Comparison of ENCODE assay signal across 13 cellular contexts in genomic region chr4:139902328-139903217, GRCh38.
DNase-seq lines count a peak whose midpoint lies in the region; ATAC-seq, FAIRE-seq and TF ChIP-seq lines count a peak whose summit lies in the region.
"Had no signal": no experiment of that assay in that cellular context is flagged by ENCODE, and none has a peak within 500 bp of the region (broad histone marks: within the 10 kb centered on the region; RNA-seq: fewer than 3 reads in every experiment).

No MANE protein-coding gene starts in this region.

- H3K27ac Mint-ChIP-seq in astrocyte (ENCODE audit: unreplicated experiment): no peak overlapping the region
- H3K27ac Mint-ChIP-seq: activated naive CD4-positive, alpha-beta T cell treated with anti-CD3 and anti-CD28 coated beads, Interleukin-2, amount 10 ng/mL, durations not matched to agents 7 days and 5 days had no signal

- CTCF ChIA-PET in HEK293 (lab: Yijun Ruan, JAX): no interaction called here

- no peak for TF ChIP-seq POLR2A in stomach (IDR thresholded peaks at IDR 0.05)

- POLR2A ChIA-PET in HEK293 (lab: Yijun Ruan, JAX): no interaction called here

- no peaks in the 10 kb centered on the region for H4K20me1 ChIP-seq in astrocyte (ENCODE audit: insufficient read depth, low read length)

- H3K9ac ChIP-seq in astrocyte (ENCODE audit: low read length): peak overlapping the region; percentile 38

- ATAC-seq in left lung: peak; percentile 10
- ATAC-seq in GM18498 (IDR thresholded peaks at IDR 0.05; ENCODE audit: unreplicated experiment): no peak

- in situ Hi-C loops in GM13977 (cut with MboI; ENCODE audit: low pct_unique_long_range_greater_than_20kb, low sequenced_read_pairs, unreplicated experiment): no loop called here

- H3K4me3 ChIP-seq in HEK293 (ENCODE audit: low read depth, low read length) (no peak overlapping the region), astrocyte (ENCODE audit: insufficient read depth, low read depth, low read length) (peak overlapping the region; percentile 13), left lung (peak overlapping the region in 1 of 2 donors; percentile 16), stomach (peak overlapping the region; percentile 24 to 46 (median 36))

- no peak for FAIRE-seq in astrocyte (lab: Jason Lieb, UNC)

- no peak overlapping the region for H3K27ac ChIP-seq in HEK293 (ENCODE audit: extremely low read depth, low read depth, low read length)
- no peak overlapping the region for H3K27ac ChIP-seq in astrocyte (ENCODE audit: low read depth, low read length)
- peak overlapping the region; percentile 65 to 66 for H3K27ac ChIP-seq in left lung
- H3K27ac ChIP-seq in stomach: peak overlapping the region; percentile 35 to 68 (median 59)
- H3K27ac ChIP-seq: right lobe of liver had no signal

- H3K4me1 Mint-ChIP-seq in astrocyte (ENCODE audit: low read depth, unreplicated experiment): peaks cover 20% of the 10 kb centered on the region

- no peak for TF ChIP-seq EP300 in stomach (IDR thresholded peaks at IDR 0.05)

- H3K27me3 ChIP-seq in astrocyte (ENCODE audit: insufficient read depth, low read length): no peaks in the 10 kb centered on the region
- H3K27me3 ChIP-seq in left lung: no peaks in the 10 kb centered on the region
- no peaks in the 10 kb centered on the region for H3K27me3 ChIP-seq in stomach
- H3K27me3 ChIP-seq: right lobe of liver had no signal

- TF ChIP-seq CTCF in HEK293 (tag by site-specific recombination; IDR thresholded peaks at IDR 0.05) (no peak), astrocyte (IDR thresholded peaks at IDR 0.05; ENCODE audit: insufficient read depth, low read depth, low read length) (no peak), left lung (IDR thresholded peaks at IDR 0.05) (no peak), stomach (IDR thresholded peaks at IDR 0.05) (no peak), GM13977 (IDR thresholded peaks at IDR 0.05; ENCODE audit: extremely low read depth, insufficient read depth, missing control alignments) (no peak)

- H3K4me1 ChIP-seq in HEK293 (ENCODE audit: control insufficient read depth, insufficient read depth, low read length) (no peaks in the 10 kb centered on the region), astrocyte (ENCODE audit: insufficient read depth, low read length) (peaks cover 9% of the 10 kb centered on the region), left lung (peaks cover 4 to 26% of the 10 kb centered on the region in 2 donors), stomach (peaks cover 3 to 37% (median 16%) of the 10 kb centered on the region in 4 donors)

- H2AFZ ChIP-seq in astrocyte (ENCODE audit: low read depth, low read length): peak overlapping the region; percentile 8

- H3K36me3 ChIP-seq in HEK293 (ENCODE audit: control insufficient read depth in 2 of 2, insufficient read depth in 1 of 2, low read length in 2 of 2): no peaks in the 10 kb centered on the region
- H3K36me3 ChIP-seq in astrocyte (ENCODE audit: insufficient read depth, low read length): no peaks in the 10 kb centered on the region
- H3K36me3 ChIP-seq in left lung: no peaks in the 10 kb centered on the region
- no peaks in the 10 kb centered on the region for H3K36me3 ChIP-seq in stomach
- H3K36me3 ChIP-seq: right lobe of liver had no signal

- H3K27me3 Mint-ChIP-seq in astrocyte (ENCODE audit: low read depth, unreplicated experiment): no peaks in the 10 kb centered on the region
- H3K27me3 Mint-ChIP-seq: activated naive CD4-positive, alpha-beta T cell treated with anti-CD3 and anti-CD28 coated beads, Interleukin-2, amount 10 ng/mL, durations not matched to agents 7 days and 5 days had no signal

- intact Hi-C loops in left lung (cut with DNase I) (no loop called here), stomach (cut with DNase I; ENCODE audit: low total_unique reads) (no loop called here)

- DNase-seq in astrocyte (ENCODE audit: low read depth): no peak
- no peak for DNase-seq in left lung
- DNase-seq in stomach: no peak
- DNase-seq in GM13977 (ENCODE audit: low spot score): no peak
- DNase-seq in NCI-H1930 (lab: John Stamatoyannopoulos, UW): no peak
- no peak for DNase-seq in activated CD4-positive, alpha-beta T cell treated with anti-CD3 and anti-CD28 coated beads for 4 hours
- DNase-seq: activated naive CD4-positive, alpha-beta T cell treated with anti-CD3 and anti-CD28 coated beads, Interleukin-2, amount 10 ng/mL, durations not matched to agents 7 days and 5 days; GDM1; NCI-H446; right lobe of liver; stimulated activated naive CD4-positive, alpha-beta T cell treated with Interleukin-2 at 50 U/mL for 16 hours had no signal

- H3K79me2 ChIP-seq in astrocyte (ENCODE audit: insufficient read depth, low read length): no peaks in the 10 kb centered on the region

- H3K4me3 Mint-ChIP-seq in astrocyte (ENCODE audit: unreplicated experiment): no peak overlapping the region
- H3K4me3 Mint-ChIP-seq: activated naive CD4-positive, alpha-beta T cell treated with anti-CD3 and anti-CD28 coated beads, Interleukin-2, amount 10 ng/mL, durations not matched to agents 7 days and 5 days had no signal

- WGBS in stomach, 5 donors: 36 to 82% (median 58%) methylated on average over 16 to 17 of the region's 17 CpGs

- H3K4me2 ChIP-seq in astrocyte (ENCODE audit: low read length): peak overlapping the region; percentile 78

- H3K9me3 ChIP-seq in HEK293 (ENCODE audit: control insufficient read depth, insufficient read depth, low read depth, low read length) (no peaks in the 10 kb centered on the region), astrocyte (ENCODE audit: insufficient read depth, low read depth, low read length) (no peaks in the 10 kb centered on the region), left lung (no peaks in the 10 kb centered on the region), stomach (no peaks in the 10 kb centered on the region)
- H3K9me3 ChIP-seq: right lobe of liver had no signal

- H3K36me3 Mint-ChIP-seq in astrocyte (ENCODE audit: low read depth, unreplicated experiment): peaks cover 2% of the 10 kb centered on the region
- H3K36me3 Mint-ChIP-seq: activated naive CD4-positive, alpha-beta T cell treated with anti-CD3 and anti-CD28 coated beads, Interleukin-2, amount 10 ng/mL, durations not matched to agents 7 days and 5 days had no signal

- peaks cover 1% of the 10 kb centered on the region for H3K9me3 Mint-ChIP-seq in astrocyte (ENCODE audit: unreplicated experiment)
- H3K9me3 Mint-ChIP-seq: activated naive CD4-positive, alpha-beta T cell treated with anti-CD3 and anti-CD28 coated beads, Interleukin-2, amount 10 ng/mL, durations not matched to agents 7 days and 5 days had no signal

TF ChIP-seq in HEK293, 187 proteins besides CTCF, POLR2A, EP300 and RAD21:
- TF ChIP-seq, protein P1, sequence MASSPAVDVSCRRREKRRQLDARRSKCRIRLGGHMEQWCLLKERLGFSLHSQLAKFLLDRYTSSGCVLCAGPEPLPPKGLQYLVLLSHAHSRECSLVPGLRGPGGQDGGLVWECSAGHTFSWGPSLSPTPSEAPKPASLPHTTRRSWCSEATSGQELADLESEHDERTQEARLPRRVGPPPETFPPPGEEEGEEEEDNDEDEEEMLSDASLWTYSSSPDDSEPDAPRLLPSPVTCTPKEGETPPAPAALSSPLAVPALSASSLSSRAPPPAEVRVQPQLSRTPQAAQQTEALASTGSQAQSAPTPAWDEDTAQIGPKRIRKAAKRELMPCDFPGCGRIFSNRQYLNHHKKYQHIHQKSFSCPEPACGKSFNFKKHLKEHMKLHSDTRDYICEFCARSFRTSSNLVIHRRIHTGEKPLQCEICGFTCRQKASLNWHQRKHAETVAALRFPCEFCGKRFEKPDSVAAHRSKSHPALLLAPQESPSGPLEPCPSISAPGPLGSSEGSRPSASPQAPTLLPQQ (tag by site-specific recombination; IDR thresholded peaks at IDR 0.05): 0 out of 2 replicates have a peak, but pooled peaks have one; percentile 16
- TF ChIP-seq ZNF121 (tag by site-specific recombination; IDR thresholded peaks at IDR 0.05) (no peak), ZNF626 (tag by site-specific recombination; IDR thresholded peaks at IDR 0.05) (no peak), ZNF335 (tag by site-specific recombination; conservative IDR thresholded peaks at IDR 0.05) (peak; percentile 64)
- TF ChIP-seq, protein P2, sequence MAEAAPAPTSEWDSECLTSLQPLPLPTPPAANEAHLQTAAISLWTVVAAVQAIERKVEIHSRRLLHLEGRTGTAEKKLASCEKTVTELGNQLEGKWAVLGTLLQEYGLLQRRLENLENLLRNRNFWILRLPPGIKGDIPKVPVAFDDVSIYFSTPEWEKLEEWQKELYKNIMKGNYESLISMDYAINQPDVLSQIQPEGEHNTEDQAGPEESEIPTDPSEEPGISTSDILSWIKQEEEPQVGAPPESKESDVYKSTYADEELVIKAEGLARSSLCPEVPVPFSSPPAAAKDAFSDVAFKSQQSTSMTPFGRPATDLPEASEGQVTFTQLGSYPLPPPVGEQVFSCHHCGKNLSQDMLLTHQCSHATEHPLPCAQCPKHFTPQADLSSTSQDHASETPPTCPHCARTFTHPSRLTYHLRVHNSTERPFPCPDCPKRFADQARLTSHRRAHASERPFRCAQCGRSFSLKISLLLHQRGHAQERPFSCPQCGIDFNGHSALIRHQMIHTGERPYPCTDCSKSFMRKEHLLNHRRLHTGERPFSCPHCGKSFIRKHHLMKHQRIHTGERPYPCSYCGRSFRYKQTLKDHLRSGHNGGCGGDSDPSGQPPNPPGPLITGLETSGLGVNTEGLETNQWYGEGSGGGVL (tag by site-specific recombination; IDR thresholded peaks at IDR 0.05): 0 out of 2 replicates have a peak, but pooled peaks have one; percentile 42

Comparison
In these comparisons a context has a peak if more than half of its experiments do, and no peak if none do; other contexts are left out.
1. H3K27ac ChIP-seq: peak in left lung (2 of 2) and stomach (5 of 5); none in HEK293 (single experiment) and astrocyte (single experiment).